In genomic region chr6:136955123-136955522, GRCh38 we compare ENCODE assay signal across 1 cellular context.
TF ChIP-seq lines count a peak whose summit lies in the region.

No MANE protein-coding gene starts in this region.

TF ChIP-seq in GM23338, 12 proteins besides CTCF, POLR2A, EP300 and RAD21:
- TF ChIP-seq ZNF462 (CRISPR knock-in tag; IDR thresholded peaks at IDR 0.05) (no peak), ZNF114 (CRISPR knock-in tag; IDR thresholded peaks at IDR 0.05) (no peak), STAT1 (IDR thresholded peaks at IDR 0.05; ENCODE audit: unreplicated experiment) (no peak), POLR2AphosphoS5 (IDR thresholded peaks at IDR 0.05; ENCODE audit: low read depth) (no peak), NANOG (IDR thresholded peaks at IDR 0.05; ENCODE audit: borderline replicate concordance) (no peak), EZH2phosphoT487 (IDR thresholded peaks at IDR 0.05; ENCODE audit: unreplicated experiment) (no peak), ZNF331 (CRISPR knock-in tag; IDR thresholded peaks at IDR 0.05; ENCODE audit: low read depth) (no peak)
